In genomic region chr15:46452297-46452820, GRCh38 we compare ENCODE assay signal across 6 cellular contexts.
"Had no signal": no experiment of that assay in that cellular context is flagged by ENCODE, and none has a peak within 500 bp of the region (broad histone marks: within the 10 kb centered on the region; RNA-seq: fewer than 3 reads in every experiment).

No MANE protein-coding gene starts in this region.

- H3K4me3 ChIP-seq: K562 had no signal

- FAIRE-seq: HTR-8/SVneo, K562 had no signal

- DNase-seq: IMR-90, KBM-7, KG1 had no signal

- H3K27ac ChIP-seq: HL-60 had no signal

- ATAC-seq: K562 had no signal
